22 cellular contexts compared by ENCODE assay signal in genomic region chr12:64525461-64526160, GRCh38.
"Had no signal": no experiment of that assay in that cellular context is flagged by ENCODE, and none has a peak within 500 bp of the region (broad histone marks: within the 10 kb centered on the region; RNA-seq: fewer than 3 reads in every experiment).

No MANE protein-coding gene starts in this region.

- DNase-seq: activated B cell treated with CpG ODN at 0.5 μM for 24 hours; activated CD4-positive, alpha-beta memory T cell treated with anti-CD3 and anti-CD28 coated beads, Interleukin-2, amount 10 ng/mL, durations not matched to agents 7 days and 5 days; activated CD4-positive, alpha-beta T cell treated with anti-CD3 and anti-CD28 coated beads for 4 hours; activated CD8-positive, alpha-beta memory T cell treated with anti-CD3 and anti-CD28 coated beads, Interleukin-2, amount 10 ng/mL, durations not matched to agents 7 days and 5 days; activated naive CD4-positive, alpha-beta T cell; activated naive CD8-positive, alpha-beta T cell treated with anti-CD3 and anti-CD28 coated beads, Interleukin-2, amount 10 ng/mL, durations not matched to agents 7 days and 5 days; cerebellar nuclear complex; effector CD8-positive, alpha-beta T cell; heart right ventricle; left lung; nephron progenitor cell; stimulated activated CD4-positive, alpha-beta T cell treated with anti-CD3 and anti-CD28 coated beads, Interleukin-2, amount 100 ng/mL, for 24 hours; stimulated activated naive CD4-positive, alpha-beta T cell treated with Interleukin-2 at 50 U/mL for 16 hours; T-helper 9 cell; tibial artery had no signal

- H3K4me1 Mint-ChIP-seq: activated B cell treated with CpG ODN at 0.5 μM for 24 hours had no signal

- H3K4me3 ChIP-seq: esophagus muscularis mucosa, gastroesophageal sphincter, heart right ventricle, left lung, right atrium auricular region, tibial artery had no signal

- H3K4me3 Mint-ChIP-seq: activated B cell treated with CpG ODN at 0.5 μM for 24 hours; activated CD4-positive, alpha-beta memory T cell treated with anti-CD3 and anti-CD28 coated beads, Interleukin-2, amount 10 ng/mL, durations not matched to agents 7 days and 5 days; activated CD8-positive, alpha-beta memory T cell treated with anti-CD3 and anti-CD28 coated beads, Interleukin-2, amount 10 ng/mL, durations not matched to agents 7 days and 5 days; activated naive CD8-positive, alpha-beta T cell treated with anti-CD3 and anti-CD28 coated beads, Interleukin-2, amount 10 ng/mL, durations not matched to agents 7 days and 5 days; mesothelial cell of epicardium; nephron progenitor cell had no signal

- H3K27ac Mint-ChIP-seq: activated B cell treated with CpG ODN at 0.5 μM for 24 hours; activated CD4-positive, alpha-beta memory T cell treated with anti-CD3 and anti-CD28 coated beads, Interleukin-2, amount 10 ng/mL, durations not matched to agents 7 days and 5 days; activated CD8-positive, alpha-beta memory T cell treated with anti-CD3 and anti-CD28 coated beads, Interleukin-2, amount 10 ng/mL, durations not matched to agents 7 days and 5 days; activated naive CD8-positive, alpha-beta T cell treated with anti-CD3 and anti-CD28 coated beads, Interleukin-2, amount 10 ng/mL, durations not matched to agents 7 days and 5 days; mesothelial cell of epicardium; nephron progenitor cell; progenitor cell of endocrine pancreas had no signal

- H3K36me3 Mint-ChIP-seq: activated naive CD8-positive, alpha-beta T cell treated with anti-CD3 and anti-CD28 coated beads, Interleukin-2, amount 10 ng/mL, durations not matched to agents 7 days and 5 days; mesothelial cell of epicardium had no signal

- H3K27me3 ChIP-seq: esophagus muscularis mucosa, heart right ventricle, left lung, right atrium auricular region, tibial artery had no signal

- FAIRE-seq: endothelial cell of umbilical vein, urothelium cell line had no signal

- H3K36me3 ChIP-seq: esophagus muscularis mucosa, gastroesophageal sphincter, heart right ventricle, left lung, right atrium auricular region, tibial artery had no signal

- H3K4me1 ChIP-seq: esophagus muscularis mucosa, gastroesophageal sphincter, heart right ventricle, left lung, right atrium auricular region, tibial artery had no signal

- H3K9me3 ChIP-seq: esophagus muscularis mucosa, gastroesophageal sphincter, heart right ventricle, left lung, right atrium auricular region, tibial artery had no signal

- ATAC-seq: activated CD8-positive, alpha-beta memory T cell treated with anti-CD3 and anti-CD28 coated beads, Interleukin-2, amount 10 ng/mL, durations not matched to agents 7 days and 5 days; gastroesophageal sphincter; heart right ventricle; left lung had no signal

- H3K27me3 Mint-ChIP-seq: activated B cell treated with CpG ODN at 0.5 μM for 24 hours; activated CD4-positive, alpha-beta memory T cell treated with anti-CD3 and anti-CD28 coated beads, Interleukin-2, amount 10 ng/mL, durations not matched to agents 7 days and 5 days; progenitor cell of endocrine pancreas had no signal

- H3K27ac ChIP-seq: esophagus muscularis mucosa, gastroesophageal sphincter, heart right ventricle, left lung, right atrium auricular region, tibial artery had no signal

- H3K9me3 Mint-ChIP-seq: activated B cell treated with CpG ODN at 0.5 μM for 24 hours; activated CD4-positive, alpha-beta memory T cell treated with anti-CD3 and anti-CD28 coated beads, Interleukin-2, amount 10 ng/mL, durations not matched to agents 7 days and 5 days; activated naive CD8-positive, alpha-beta T cell treated with anti-CD3 and anti-CD28 coated beads, Interleukin-2, amount 10 ng/mL, durations not matched to agents 7 days and 5 days; mesothelial cell of epicardium; nephron progenitor cell had no signal
